In the genomic region with DNA sequence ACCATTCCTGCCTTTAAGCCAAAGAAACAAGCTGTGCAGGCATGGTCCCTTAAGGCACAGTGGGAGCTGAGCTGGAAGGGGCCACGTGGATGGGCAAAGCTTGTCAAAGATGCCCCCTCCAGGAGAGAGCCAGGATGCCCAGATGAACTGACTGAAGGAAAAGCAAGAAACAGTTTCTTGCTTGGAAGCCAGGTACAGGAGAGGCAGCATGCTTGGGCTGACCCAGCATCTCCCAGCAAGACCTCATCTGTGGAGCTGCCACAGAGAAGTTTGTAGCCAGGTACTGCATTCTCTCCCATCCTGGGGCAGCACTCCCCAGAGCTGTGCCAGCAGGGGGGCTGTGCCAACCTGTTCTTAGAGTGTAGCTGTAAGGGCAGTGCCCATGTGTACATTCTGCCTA, we compare ENCODE assay signal across 8 cellular contexts. TPM values are rescaled to one million over a fixed set of nuclear protein-coding genes. Genes with fewer than 3 reads are reported as not detected.
A peak's percentile ranks its signal among the peaks of the same experiment; 100 is the strongest.
DNase-seq lines count a peak whose midpoint lies in the region; ATAC-seq, FAIRE-seq and TF ChIP-seq lines count a peak whose summit lies in the region.

No MANE protein-coding gene starts in this region.

- 62 to 75% methylated on average over 1 of the region's 1 CpG for WGBS in lung, 2 donors

- H3K36me3 Mint-ChIP-seq in activated T-cell treated with anti-CD3 and anti-CD28 coated beads, Interleukin-2, amount 50 U/mL, for 24 hours (ENCODE audit: low read depth), result peaks cover 43% of the 10 kb centered on the region
- H3K36me3 Mint-ChIP-seq in astrocyte (ENCODE audit: low read depth, unreplicated experiment), result peaks cover 10% of the 10 kb centered on the region

- intact Hi-C loops in tibial artery (cut with DNase I; ENCODE audit: low total_unique reads), result no loop called here

- ATAC-seq in lung (ENCODE audit: insufficient read depth, low FRiP score) (no peak), GM19324 (IDR thresholded peaks at IDR 0.05; ENCODE audit: low FRiP score, unreplicated experiment) (no peak)

- H3K9me3 ChIP-seq in astrocyte (ENCODE audit: insufficient read depth, low read depth, low read length) (no peaks in the 10 kb centered on the region), lung (ENCODE audit: control insufficient read depth in 2 of 2, insufficient read depth in 1 of 2, low read length in 1 of 2) (no peaks in the 10 kb centered on the region), tibial artery (no peaks in the 10 kb centered on the region)

- TF ChIP-seq CTCF in astrocyte (IDR thresholded peaks at IDR 0.05; ENCODE audit: insufficient read depth, low read depth, low read length), result no peak
- no peak for TF ChIP-seq CTCF in lung (IDR thresholded peaks at IDR 0.05; ENCODE audit: control extremely low read depth, extremely low read depth)
- TF ChIP-seq CTCF in tibial artery (IDR thresholded peaks at IDR 0.05), result no peak
- no peak for TF ChIP-seq CTCF in GM20000 (IDR thresholded peaks at IDR 0.05; ENCODE audit: extremely low read depth, missing control alignments)

- H3K9ac ChIP-seq in astrocyte (ENCODE audit: low read length), result peak overlapping the region; percentile 99

- H3K4me3 ChIP-seq in astrocyte (ENCODE audit: insufficient read depth, low read depth, low read length) (peak overlapping the region; percentile 85), lung (no peak overlapping the region), tibial artery (peak overlapping the region in 1 of 2 donors; percentile 64)

- DNase-seq in activated T-cell treated with anti-CD3 and anti-CD28 coated beads, Interleukin-2, amount 50 U/mL, for 24 hours, result no peak
- DNase-seq in activated T-cell treated with anti-CD3 and anti-CD28 coated beads, Interleukin-2, amount 50 U/mL, for 48 hours, result no peak
- DNase-seq in astrocyte (ENCODE audit: low read depth), result no peak
- DNase-seq in lung (ENCODE audit: low spot score), result no peak
- DNase-seq in tibial artery, result no peak
- DNase-seq in NCI-H82 (lab: John Stamatoyannopoulos, UW), result no peak
- no peak for DNase-seq in GM20000 (ENCODE audit: low spot score)

- H3K27me3 ChIP-seq in astrocyte (ENCODE audit: insufficient read depth, low read length), result no peaks in the 10 kb centered on the region
- H3K27me3 ChIP-seq in lung (ENCODE audit: control insufficient read depth, insufficient read depth), result no peaks in the 10 kb centered on the region
- peaks cover 0 to 22% of the 10 kb centered on the region in 2 donors for H3K27me3 ChIP-seq in tibial artery

- peaks cover 3% of the 10 kb centered on the region for H3K36me3 ChIP-seq in astrocyte (ENCODE audit: insufficient read depth, low read length)
- peaks cover 10 to 27% of the 10 kb centered on the region in 2 donors for H3K36me3 ChIP-seq in lung (ENCODE audit: control insufficient read depth in 2 of 2, insufficient read depth in 2 of 2, low read length in 2 of 2)
- peaks cover 0 to 36% (median 0%) of the 10 kb centered on the region in 3 donors for H3K36me3 ChIP-seq in tibial artery

- no peak for FAIRE-seq in astrocyte (lab: Jason Lieb, UNC)

- H3K27ac Mint-ChIP-seq in activated T-cell treated with anti-CD3 and anti-CD28 coated beads, Interleukin-2, amount 50 U/mL, for 24 hours, result peak overlapping the region; percentile 100
- no peak overlapping the region for H3K27ac Mint-ChIP-seq in astrocyte (ENCODE audit: unreplicated experiment)

- peak overlapping the region; percentile 100 for H3K4me3 Mint-ChIP-seq in activated T-cell treated with anti-CD3 and anti-CD28 coated beads, Interleukin-2, amount 50 U/mL, for 24 hours
- H3K4me3 Mint-ChIP-seq in astrocyte (ENCODE audit: unreplicated experiment), result peak overlapping the region; percentile 92

- H3K4me1 Mint-ChIP-seq in activated T-cell treated with anti-CD3 and anti-CD28 coated beads, Interleukin-2, amount 50 U/mL, for 24 hours (ENCODE audit: low read depth), result peaks cover 49% of the 10 kb centered on the region
- H3K4me1 Mint-ChIP-seq in astrocyte (ENCODE audit: low read depth, unreplicated experiment), result peaks cover 38% of the 10 kb centered on the region

- H3K4me2 ChIP-seq in astrocyte (ENCODE audit: low read length), result peak overlapping the region; percentile 99

- H3K4me1 ChIP-seq in astrocyte (ENCODE audit: insufficient read depth, low read length) (peaks cover 30% of the 10 kb centered on the region), lung (ENCODE audit: control insufficient read depth in 2 of 2, insufficient read depth in 2 of 2, low read length in 2 of 2) (peaks cover 6 to 28% of the 10 kb centered on the region in 2 donors), tibial artery (peaks cover 0 to 38% (median 28%) of the 10 kb centered on the region in 4 donors)

- H3K27ac ChIP-seq in astrocyte (ENCODE audit: low read depth, low read length), result peak overlapping the region; percentile 100
- H3K27ac ChIP-seq in lung (ENCODE audit: low read depth in 1 of 2, low read length in 1 of 2), result peak overlapping the region; percentile 93 to 99
- peak overlapping the region; percentile 93 to 97 for H3K27ac ChIP-seq in tibial artery

- H3K9me3 Mint-ChIP-seq in activated T-cell treated with anti-CD3 and anti-CD28 coated beads, Interleukin-2, amount 50 U/mL, for 24 hours, result no peaks in the 10 kb centered on the region
- H3K9me3 Mint-ChIP-seq in astrocyte (ENCODE audit: unreplicated experiment), result no peaks in the 10 kb centered on the region

- H3K27me3 Mint-ChIP-seq in activated T-cell treated with anti-CD3 and anti-CD28 coated beads, Interleukin-2, amount 50 U/mL, for 24 hours, result no peaks in the 10 kb centered on the region
- no peaks in the 10 kb centered on the region for H3K27me3 Mint-ChIP-seq in astrocyte (ENCODE audit: low read depth, unreplicated experiment)

- H3K79me2 ChIP-seq in astrocyte (ENCODE audit: insufficient read depth, low read length), result peaks cover 25% of the 10 kb centered on the region

- H2AFZ ChIP-seq in astrocyte (ENCODE audit: low read depth, low read length), result no peak overlapping the region

- H4K20me1 ChIP-seq in astrocyte (ENCODE audit: insufficient read depth, low read length), result peaks cover 10% of the 10 kb centered on the region

RNA-seq across cellular contexts. Expression of a gene that starts 1.3 kb away (rescaled TPM):
- total RNA-seq in astrocyte (22.8 and 25.4 TPM in 2 replicates), lung (10 to 100 TPM; 26.3 to 60.3 TPM)
- 100 to 1,000 TPM in 1 of 2 donors, 10 to 100 TPM in 1; 76.6 to 114 TPM for polyA plus RNA-seq in lung

RNA-seq across cellular contexts. Expression of a gene that starts 6.0 kb away (rescaled TPM):
- total RNA-seq in astrocyte, result 31.0 and 36.2 TPM in 2 replicates
- 10 to 100 TPM; 33.7 to 99.6 TPM for total RNA-seq in lung
- polyA plus RNA-seq in lung, result 100 to 1,000 TPM; 166 to 491 TPM

RNA-seq across cellular contexts. Expression of a gene that starts 6.6 kb away (rescaled TPM):
- 11.3 and 16.4 TPM in 2 replicates for total RNA-seq in astrocyte
- total RNA-seq in lung, result 100 to 1,000 TPM; 111 to 202 TPM
- 100 to 1,000 TPM; 149 to 187 TPM for polyA plus RNA-seq in lung

RNA-seq across cellular contexts. Expression of a gene that starts 38.8 kb away (rescaled TPM):
- total RNA-seq in astrocyte, result 161 TPM in 2 replicates
- total RNA-seq in lung, result 100 to 1,000 TPM in 1 of 2 donors, 10 to 100 TPM in 1; 58.2 to 162 TPM
- 100 to 1,000 TPM; 218 to 592 TPM for polyA plus RNA-seq in lung

RNA-seq across cellular contexts. Expression of a gene that starts 39.3 kb away (rescaled TPM):
- total RNA-seq in astrocyte (13.2 and 13.6 TPM in 2 replicates), lung (under 1 TPM; 0.60 to 0.71 TPM)
- polyA plus RNA-seq in lung, result under 1 TPM; 0.26 to 0.31 TPM
